Comparison of ENCODE assay signal across 14 cellular contexts in genomic region chr6:155088856-155089255, GRCh38.
"Had no signal": no experiment of that assay in that cellular context is flagged by ENCODE, and none has a peak within 500 bp of the region (broad histone marks: within the 10 kb centered on the region; RNA-seq: fewer than 3 reads in every experiment).

No MANE protein-coding gene starts in this region.

- DNase-seq: activated B cell treated with CpG ODN at 0.5 μM for 24 hours; activated CD4-positive, alpha-beta T cell treated with anti-CD3 and anti-CD28 coated beads, Interleukin-2, amount 10 ng/mL, durations not matched to agents 7 days and 5 days; activated naive CD4-positive, alpha-beta T cell treated with anti-CD3 and anti-CD28 coated beads, Interleukin-2, amount 50 U/mL, for 16 hours; activated T-cell treated with anti-CD3 and anti-CD28 coated beads for 4 hours; adrenal gland; erythroblast; kidney; mesendoderm; ovary; stimulated activated CD4-positive, alpha-beta T cell treated with anti-CD3 and anti-CD28 coated beads, Interleukin-4, amount 100 ng/mL, for 1 hour; stimulated activated CD8-positive, alpha-beta memory T cell treated with anti-CD3 and anti-CD28 coated beads, Interleukin-4, amount 100 ng/mL, for 48 hours; stimulated activated naive CD8-positive, alpha-beta T cell treated with anti-CD3 and anti-CD28 coated beads, Interleukin-15, Interleukin-2, amounts not matched to agents 100 U/mL and 50 U/mL, for 24 hours; upper lobe of right lung had no signal

- FAIRE-seq: kidney, TTC549 had no signal

- ATAC-seq: stimulated activated naive CD8-positive, alpha-beta T cell treated with anti-CD3 and anti-CD28 coated beads, Interleukin-15, Interleukin-2, amounts not matched to agents 100 U/mL and 50 U/mL, for 24 hours; upper lobe of right lung had no signal
